ENCODE assay signal across 1 cellular context in genomic region chr11:19995131-19995530, GRCh38.
TF ChIP-seq lines count a peak whose summit lies in the region.

No MANE protein-coding gene starts in this region.

TF ChIP-seq in SK-N-SH treated with all-trans-retinoic acid at 6 μM for 48 hours, 23 proteins besides CTCF, POLR2A, EP300 and RAD21 (continued from another document):
- no peak for TF ChIP-seq TSHZ2 (CRISPR knock-in tag; IDR thresholded peaks at IDR 0.05)
